Comparison of ENCODE assay signal across 8 cellular contexts in genomic region chr15:52221730-52222129, GRCh38.
DNase-seq lines count a peak whose midpoint lies in the region; ATAC-seq lines count a peak whose summit lies in the region.

No MANE protein-coding gene starts in this region.

- H3K27ac Mint-ChIP-seq in activated naive CD4-positive, alpha-beta T cell treated with anti-CD3 and anti-CD28 coated beads, Interleukin-2, amount 10 ng/mL, durations not matched to agents 7 days and 5 days = peak overlapping the region; percentile 89
- peak overlapping the region; percentile 92 for H3K27ac Mint-ChIP-seq in T-helper 2 cell treated with Interferon-gamma antibody and Interleukin-4, amounts not matched to agents 5 μg/mL and 100 μg/mL, for 36 hours
- peak overlapping the region; percentile 83 for H3K27ac Mint-ChIP-seq in stimulated activated naive CD8-positive, alpha-beta T cell treated with anti-CD3 and anti-CD28 coated beads, Interleukin-15, Interleukin-2, amounts not matched to agents 100 ng/mL and 50 ng/mL, for 24 hours

- peaks cover 48% of the 10 kb centered on the region for H3K4me1 Mint-ChIP-seq in activated naive CD4-positive, alpha-beta T cell treated with anti-CD3 and anti-CD28 coated beads, Interleukin-2, amount 10 ng/mL, durations not matched to agents 7 days and 5 days
- peaks cover 28% of the 10 kb centered on the region for H3K4me1 Mint-ChIP-seq in T-helper 2 cell treated with Interferon-gamma antibody and Interleukin-4, amounts not matched to agents 5 μg/mL and 100 μg/mL, for 36 hours (ENCODE audit: low read depth)
- H3K4me1 Mint-ChIP-seq in stimulated activated naive CD8-positive, alpha-beta T cell treated with anti-CD3 and anti-CD28 coated beads, Interleukin-15, Interleukin-2, amounts not matched to agents 100 ng/mL and 50 ng/mL, for 24 hours (ENCODE audit: low read depth) = peaks cover 20% of the 10 kb centered on the region

- CTCF ChIA-PET in activated naive CD4-positive, alpha-beta T cell treated with anti-CD3 and anti-CD28 coated beads, Interleukin-2, amount 10 ng/mL, durations not matched to agents 7 days and 5 days (lab: Charles Lee) = interaction anchor here (0.9 to 2.1 kb wide), 3 partner anchors 8 to 59 kb away, joined by 4 to 9 read pairs (median 9); no protein-coding TSS in a partner anchor

- ATAC-seq in HG02798 (IDR thresholded peaks at IDR 0.05; ENCODE audit: poor library complexity, unreplicated experiment) (peak; percentile 51), HG02571 (IDR thresholded peaks at IDR 0.05; ENCODE audit: unreplicated experiment) (no peak)

- H3K36me3 Mint-ChIP-seq in activated naive CD4-positive, alpha-beta T cell treated with anti-CD3 and anti-CD28 coated beads, Interleukin-2, amount 10 ng/mL, durations not matched to agents 7 days and 5 days = peaks cover 17% of the 10 kb centered on the region
- peaks cover 4% of the 10 kb centered on the region for H3K36me3 Mint-ChIP-seq in T-helper 2 cell treated with Interferon-gamma antibody and Interleukin-4, amounts not matched to agents 5 μg/mL and 100 μg/mL, for 36 hours (ENCODE audit: low read depth)
- H3K36me3 Mint-ChIP-seq in stimulated activated naive CD8-positive, alpha-beta T cell treated with anti-CD3 and anti-CD28 coated beads, Interleukin-15, Interleukin-2, amounts not matched to agents 100 ng/mL and 50 ng/mL, for 24 hours (ENCODE audit: low read depth) = no peaks in the 10 kb centered on the region

- no peak for DNase-seq in activated naive CD4-positive, alpha-beta T cell treated with anti-CD3 and anti-CD28 coated beads, Interleukin-2, amount 10 ng/mL, durations not matched to agents 7 days and 5 days
- no peak for DNase-seq in activated naive CD4-positive, alpha-beta T cell treated with Interleukin-2 at 50 U/mL for 16 hours
- no peak for DNase-seq in T-helper 2 cell treated with Interferon-gamma antibody and Interleukin-4, amounts not matched to agents 5 μg/mL and 100 μg/mL, for 36 hours (ENCODE audit: low spot score)
- DNase-seq in NCI-H1694 (lab: John Stamatoyannopoulos, UW) (no peak), Kasumi-1 (lab: John Stamatoyannopoulos, UW) (no peak)

- H3K9me3 Mint-ChIP-seq in activated naive CD4-positive, alpha-beta T cell treated with anti-CD3 and anti-CD28 coated beads, Interleukin-2, amount 10 ng/mL, durations not matched to agents 7 days and 5 days = no peaks in the 10 kb centered on the region
- no peaks in the 10 kb centered on the region for H3K9me3 Mint-ChIP-seq in T-helper 2 cell treated with Interferon-gamma antibody and Interleukin-4, amounts not matched to agents 5 μg/mL and 100 μg/mL, for 36 hours
- no peaks in the 10 kb centered on the region for H3K9me3 Mint-ChIP-seq in stimulated activated naive CD8-positive, alpha-beta T cell treated with anti-CD3 and anti-CD28 coated beads, Interleukin-15, Interleukin-2, amounts not matched to agents 100 ng/mL and 50 ng/mL, for 24 hours

- no peaks in the 10 kb centered on the region for H3K27me3 Mint-ChIP-seq in activated naive CD4-positive, alpha-beta T cell treated with anti-CD3 and anti-CD28 coated beads, Interleukin-2, amount 10 ng/mL, durations not matched to agents 7 days and 5 days
- H3K27me3 Mint-ChIP-seq in T-helper 2 cell treated with Interferon-gamma antibody and Interleukin-4, amounts not matched to agents 5 μg/mL and 100 μg/mL, for 36 hours (ENCODE audit: low read depth) = no peaks in the 10 kb centered on the region
- no peaks in the 10 kb centered on the region for H3K27me3 Mint-ChIP-seq in stimulated activated naive CD8-positive, alpha-beta T cell treated with anti-CD3 and anti-CD28 coated beads, Interleukin-15, Interleukin-2, amounts not matched to agents 100 ng/mL and 50 ng/mL, for 24 hours

- peak overlapping the region; percentile 82 for H3K4me3 Mint-ChIP-seq in activated naive CD4-positive, alpha-beta T cell treated with anti-CD3 and anti-CD28 coated beads, Interleukin-2, amount 10 ng/mL, durations not matched to agents 7 days and 5 days
- H3K4me3 Mint-ChIP-seq in T-helper 2 cell treated with Interferon-gamma antibody and Interleukin-4, amounts not matched to agents 5 μg/mL and 100 μg/mL, for 36 hours = peak overlapping the region; percentile 84
- peak overlapping the region; percentile 76 for H3K4me3 Mint-ChIP-seq in stimulated activated naive CD8-positive, alpha-beta T cell treated with anti-CD3 and anti-CD28 coated beads, Interleukin-15, Interleukin-2, amounts not matched to agents 100 ng/mL and 50 ng/mL, for 24 hours
